16 cellular contexts compared by ENCODE assay signal in the genomic region with DNA sequence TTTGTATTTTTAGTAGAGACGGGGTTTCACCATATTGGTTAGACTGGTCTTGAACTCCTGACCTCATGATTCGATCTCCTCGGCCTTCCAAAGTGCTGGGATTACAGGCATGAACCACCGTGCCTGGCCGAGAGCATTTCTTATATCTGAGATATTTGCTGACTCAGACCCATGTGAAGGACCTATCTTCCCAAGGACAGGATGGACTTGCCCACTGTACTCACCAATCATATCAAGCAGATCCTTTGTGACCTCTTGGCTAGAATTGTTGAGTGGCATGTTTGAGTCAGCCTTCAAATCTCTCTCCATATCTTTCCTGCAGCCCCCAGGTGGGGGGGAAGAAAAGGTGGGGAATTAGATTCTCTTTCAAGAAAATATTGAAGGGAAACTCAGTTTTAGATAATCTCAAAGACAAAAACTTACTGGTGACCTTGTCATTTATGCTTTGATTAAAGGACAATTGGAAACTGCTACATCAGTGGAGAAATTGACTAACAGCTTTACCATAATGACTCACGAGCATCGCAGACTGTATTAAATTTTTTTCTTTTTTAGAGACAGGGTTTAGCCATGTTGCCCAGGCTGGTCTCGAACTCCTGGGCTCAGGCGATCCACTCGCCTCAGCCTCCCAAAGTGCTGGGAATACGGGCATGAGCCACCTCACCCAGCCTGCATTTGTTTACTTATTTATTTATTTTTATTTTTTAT. TPM values are rescaled to one million over a fixed set of nuclear protein-coding genes. Genes with fewer than 3 reads are reported as not detected.
DNase-seq lines count a peak whose midpoint lies in the region; TF ChIP-seq lines count a peak whose summit lies in the region.
"Had no signal": no experiment of that assay in that cellular context is flagged by ENCODE, and none has a peak within 500 bp of the region (broad histone marks: within the 10 kb centered on the region; RNA-seq: fewer than 3 reads in every experiment).

No MANE protein-coding gene starts in this region.

- no peaks in the 10 kb centered on the region for H3K9me3 Mint-ChIP-seq in activated naive CD4-positive, alpha-beta T cell treated with anti-CD3 and anti-CD28 coated beads, Interleukin-2, amount 50 U/mL, for 24 hours
- H3K9me3 Mint-ChIP-seq in activated naive CD4-positive, alpha-beta T cell treated with anti-CD3 and anti-CD28 coated beads for 36 hours = no peaks in the 10 kb centered on the region
- no peaks in the 10 kb centered on the region for H3K9me3 Mint-ChIP-seq in stimulated activated naive CD8-positive, alpha-beta T cell treated with anti-CD3 and anti-CD28 coated beads, Interleukin-15, Interleukin-2, amounts not matched to agents 100 ng/mL and 50 ng/mL, for 24 hours
- H3K9me3 Mint-ChIP-seq: CD4-positive, CD25-positive, alpha-beta regulatory T cell had no signal

- WGBS in adrenal gland, 4 donors = 56 to 70% (median 64%) methylated on average over 8 to 11 of the region's 11 CpGs

- no peak for DNase-seq in activated naive CD4-positive, alpha-beta T cell treated with anti-CD3 and anti-CD28 coated beads for 36 hours
- peak; percentile 24 for DNase-seq in RKO (ENCODE audit: low spot score)
- peak; percentile 54 to 84 (median 77) for DNase-seq in adrenal gland
- no peak for DNase-seq in C1 segment of cervical spinal cord (lab: John Stamatoyannopoulos, UW)
- no peak for DNase-seq in GOT3 (lab: John Stamatoyannopoulos, UW)
- DNase-seq: ACHN; Caco-2; CD4-positive, CD25-positive, alpha-beta regulatory T cell; DMS153; MG63; NCI-H1092 treated with DMSO at 0.1 percent for 48 hours; NCI-H1694; NCI-H524; PC-9 had no signal

- no peaks in the 10 kb centered on the region for H3K27me3 ChIP-seq in adrenal gland
- H3K27me3 ChIP-seq: MG63 had no signal

- CTCF ChIA-PET in activated naive CD4-positive, alpha-beta T cell treated with anti-CD3 and anti-CD28 coated beads for 36 hours (lab: Charles Lee) = no interaction called here

- TF ChIP-seq CTCF in adrenal gland (IDR thresholded peaks at IDR 0.05) = no peak

- H3K4me3 ChIP-seq in adrenal gland = no peak overlapping the region
- H3K4me3 ChIP-seq: MG63, PC-9 had no signal

- H3K36me3 Mint-ChIP-seq in activated naive CD4-positive, alpha-beta T cell treated with anti-CD3 and anti-CD28 coated beads, Interleukin-2, amount 50 U/mL, for 24 hours = peaks cover 9% of the 10 kb centered on the region
- H3K36me3 Mint-ChIP-seq in activated naive CD4-positive, alpha-beta T cell treated with anti-CD3 and anti-CD28 coated beads for 36 hours (ENCODE audit: low read depth) = peaks cover 12% of the 10 kb centered on the region
- peaks cover 33% of the 10 kb centered on the region for H3K36me3 Mint-ChIP-seq in stimulated activated naive CD8-positive, alpha-beta T cell treated with anti-CD3 and anti-CD28 coated beads, Interleukin-15, Interleukin-2, amounts not matched to agents 100 ng/mL and 50 ng/mL, for 24 hours (ENCODE audit: low read depth)

- H3K4me1 Mint-ChIP-seq in activated naive CD4-positive, alpha-beta T cell treated with anti-CD3 and anti-CD28 coated beads, Interleukin-2, amount 50 U/mL, for 24 hours = peaks cover 27% of the 10 kb centered on the region
- H3K4me1 Mint-ChIP-seq in activated naive CD4-positive, alpha-beta T cell treated with anti-CD3 and anti-CD28 coated beads for 36 hours (ENCODE audit: low read depth) = peaks cover 33% of the 10 kb centered on the region
- H3K4me1 Mint-ChIP-seq in stimulated activated naive CD8-positive, alpha-beta T cell treated with anti-CD3 and anti-CD28 coated beads, Interleukin-15, Interleukin-2, amounts not matched to agents 100 ng/mL and 50 ng/mL, for 24 hours (ENCODE audit: low read depth) = peaks cover 46% of the 10 kb centered on the region

- H3K27ac ChIP-seq in adrenal gland = peak overlapping the region; percentile 37 to 82 (median 76)
- H3K27ac ChIP-seq: PC-9 had no signal

- no peak for TF ChIP-seq POLR2A in adrenal gland (IDR thresholded peaks at IDR 0.05)

- no peaks in the 10 kb centered on the region for H3K36me3 ChIP-seq in adrenal gland (replicated peaks in 1 of 2)

- H3K4me1 ChIP-seq in adrenal gland (replicated peaks in 1 of 2) = peaks cover 21 to 51% of the 10 kb centered on the region in 2 donors
- H3K4me1 ChIP-seq: Caco-2 had no signal

- peak overlapping the region; percentile 30 for H3K4me3 Mint-ChIP-seq in activated naive CD4-positive, alpha-beta T cell treated with anti-CD3 and anti-CD28 coated beads, Interleukin-2, amount 50 U/mL, for 24 hours
- H3K4me3 Mint-ChIP-seq in activated naive CD4-positive, alpha-beta T cell treated with anti-CD3 and anti-CD28 coated beads for 36 hours = no peak overlapping the region
- H3K4me3 Mint-ChIP-seq in stimulated activated naive CD8-positive, alpha-beta T cell treated with anti-CD3 and anti-CD28 coated beads, Interleukin-15, Interleukin-2, amounts not matched to agents 100 ng/mL and 50 ng/mL, for 24 hours = no peak overlapping the region
- H3K4me3 Mint-ChIP-seq: CD4-positive, CD25-positive, alpha-beta regulatory T cell had no signal

- H3K9me3 ChIP-seq in adrenal gland (replicated peaks in 1 of 3) = no peaks in the 10 kb centered on the region
- H3K9me3 ChIP-seq: Caco-2, MG63 had no signal

- no peaks in the 10 kb centered on the region for H3K27me3 Mint-ChIP-seq in activated naive CD4-positive, alpha-beta T cell treated with anti-CD3 and anti-CD28 coated beads, Interleukin-2, amount 50 U/mL, for 24 hours
- H3K27me3 Mint-ChIP-seq in activated naive CD4-positive, alpha-beta T cell treated with anti-CD3 and anti-CD28 coated beads for 36 hours (ENCODE audit: low read depth) = no peaks in the 10 kb centered on the region
- H3K27me3 Mint-ChIP-seq in stimulated activated naive CD8-positive, alpha-beta T cell treated with anti-CD3 and anti-CD28 coated beads, Interleukin-15, Interleukin-2, amounts not matched to agents 100 ng/mL and 50 ng/mL, for 24 hours = no peaks in the 10 kb centered on the region
- H3K27me3 Mint-ChIP-seq: CD4-positive, CD25-positive, alpha-beta regulatory T cell had no signal

- H3K27ac Mint-ChIP-seq in activated naive CD4-positive, alpha-beta T cell treated with anti-CD3 and anti-CD28 coated beads, Interleukin-2, amount 50 U/mL, for 24 hours = peak overlapping the region; percentile 59
- no peak overlapping the region for H3K27ac Mint-ChIP-seq in activated naive CD4-positive, alpha-beta T cell treated with anti-CD3 and anti-CD28 coated beads for 36 hours
- H3K27ac Mint-ChIP-seq in stimulated activated naive CD8-positive, alpha-beta T cell treated with anti-CD3 and anti-CD28 coated beads, Interleukin-15, Interleukin-2, amounts not matched to agents 100 ng/mL and 50 ng/mL, for 24 hours = peak overlapping the region; percentile 79
- H3K27ac Mint-ChIP-seq: CD4-positive, CD25-positive, alpha-beta regulatory T cell had no signal

- intact Hi-C loops in activated naive CD4-positive, alpha-beta T cell treated with anti-CD3 and anti-CD28 coated beads for 36 hours (cut with micrococcal nuclease) = no loop called here
- intact Hi-C loops in adrenal gland (cut with DNase I) = no loop called here

RNA-seq across cellular contexts. Expression of a gene that starts 3.1 kb away (rescaled TPM):
- 1 to 10 TPM; 1.7 TPM for total RNA-seq in activated naive CD4-positive, alpha-beta T cell treated with anti-CD3 and anti-CD28 coated beads for 36 hours
- total RNA-seq in adrenal gland = 1 to 10 TPM; 3.4 to 7.4 (median 5.0) TPM
- polyA plus RNA-seq in adrenal gland = 10 to 100 TPM in 2 of 3 donors, 1 to 10 TPM in 1; 7.9 to 17.9 (median 15.1) TPM

Comparison
In these comparisons a context has a peak if more than half of its experiments do, and no peak if none do; other contexts are left out.
1. DNase-seq: peak in RKO (single experiment) and adrenal gland (7 of 7); none in activated naive CD4-positive, alpha-beta T cell treated with anti-CD3 and anti-CD28 coated beads for 36 hours (single experiment), C1 segment of cervical spinal cord (0 of 14) and GOT3 (single experiment).